In genomic region chr1:23475641-23476040, GRCh38 we compare ENCODE assay signal across 19 cellular contexts. TPM values are rescaled to one million over a fixed set of nuclear protein-coding genes. Genes with fewer than 3 reads are reported as not detected.
DNase-seq lines count a peak whose midpoint lies in the region; ATAC-seq, FAIRE-seq and TF ChIP-seq lines count a peak whose summit lies in the region.
"Had no signal": no experiment of that assay in that cellular context is flagged by ENCODE, and none has a peak within 500 bp of the region (broad histone marks: within the 10 kb centered on the region; RNA-seq: fewer than 3 reads in every experiment).

No MANE protein-coding gene starts in this region.

- intact Hi-C loops in MCF 10A (cut with micrococcal nuclease) (loop anchor here (5.0 kb wide), 2 partner anchors 73 to 133 kb away; partner anchors contain the start of gene HNRNPR), HepG2 (cut with micrococcal nuclease; ENCODE audit: unreplicated experiment) (no loop called here), stomach (cut with DNase I; ENCODE audit: low total_unique reads) (no loop called here)

- no peak overlapping the region for H3K4me3 ChIP-seq in HepG2 (replicated peaks in 1 of 3; ENCODE audit: insufficient read depth in 1 of 3, low read depth in 2 of 3, low read length in 3 of 3)
- no peak overlapping the region for H3K4me3 ChIP-seq in stomach
- H3K4me3 ChIP-seq: BLaER1 treated with 17β-estradiol and CSF1 and Interleukin-3, amounts not matched to agents 10 nM and 100 nM; heart left ventricle; mucosa of descending colon had no signal

- ATAC-seq in HepG2 (no peak), GM21390 (IDR thresholded peaks at IDR 0.05; ENCODE audit: unreplicated experiment) (no peak)
- ATAC-seq: esophagus mucosa, heart left ventricle, mucosa of descending colon had no signal

- peak overlapping the region; percentile 46 for H3K27ac ChIP-seq in 22Rv1
- no peak overlapping the region for H3K27ac ChIP-seq in HepG2 (ENCODE audit: extremely low read length, insufficient read depth, low read length)
- no peak overlapping the region for H3K27ac ChIP-seq in stomach
- H3K27ac ChIP-seq: BLaER1 treated with 17β-estradiol and CSF1 and Interleukin-3, amounts not matched to agents 10 nM and 100 nM had no signal

- TF ChIP-seq POLR2A in HepG2 (IDR thresholded peaks at IDR 0.05; ENCODE audit: insufficient read depth in 1 of 2, low read depth in 2 of 2, low read length in 2 of 2) (no peak), stomach (IDR thresholded peaks at IDR 0.05) (no peak)

- peak overlapping the region; percentile 76 for H3K27ac Mint-ChIP-seq in MCF 10A (ENCODE audit: low read depth, unreplicated experiment)
- H3K27ac Mint-ChIP-seq: immature natural killer cell had no signal

- POLR2A ChIA-PET in MCF 10A (lab: Yijun Ruan, JAX): interaction anchor here (1.6 to 2.0 kb wide), 2 partner anchors 8 to 72 kb away, joined by 7 to 11 read pairs; partner anchors contain the start of gene ASAP3
- POLR2A ChIA-PET in HepG2 (lab: Yijun Ruan, JAX): interaction anchor here (0.9 kb wide), 1 partner anchor 17 kb away, joined by 4 read pairs; no protein-coding TSS in a partner anchor
- POLR2A ChIA-PET in GM10248 (lab: Yijun Ruan, JAX): no interaction called here

- 82% methylated on average over 3 of the region's 3 CpGs for WGBS in HepG2 (ENCODE audit: low lambda C conversion rate)
- 81 to 94% (median 88%) methylated on average over 3 of the region's 3 CpGs for WGBS in stomach, 5 donors

- DNase-seq in NCI-H226 (peak; percentile 56), MCF 10A (ENCODE audit: unreplicated experiment) (no peak), HepG2 (ENCODE audit: low spot score) (no peak), GM10248 (ENCODE audit: extremely low spot score) (no peak), stomach (no peak), frontal cortex (ENCODE audit: low spot score in 2 of 2) (no peak)
- DNase-seq: activated CD4-positive, alpha-beta T cell treated with anti-CD3 and anti-CD28 coated beads for 4 hours; effector CD8-positive, alpha-beta T cell; immature natural killer cell; mucosa of descending colon; NCI-H1436; NCI-H524 treated with DMSO at 0.1 percent for 48 hours had no signal

- H3K4me1 ChIP-seq in HepG2 (ENCODE audit: insufficient read depth, low read length) (peaks cover 83% of the 10 kb centered on the region), stomach (peaks cover 21 to 68% (median 46%) of the 10 kb centered on the region in 4 donors)

- TF ChIP-seq EP300 in HepG2 (IDR thresholded peaks at IDR 0.05; ENCODE audit: low read depth in 2 of 2, low read length in 2 of 2): no peak
- no peak for TF ChIP-seq EP300 in HepG2 (CRISPR knock-in tag; IDR thresholded peaks at IDR 0.05; ENCODE audit: borderline replicate concordance)
- TF ChIP-seq EP300 in stomach (IDR thresholded peaks at IDR 0.05): no peak

- no peak for TF ChIP-seq RAD21 in HepG2 (CRISPR knock-in tag; IDR thresholded peaks at IDR 0.05)

- no peak overlapping the region for H3K4me3 Mint-ChIP-seq in MCF 10A (ENCODE audit: unreplicated experiment)
- H3K4me3 Mint-ChIP-seq: immature natural killer cell had no signal

- peaks cover 57% of the 10 kb centered on the region for H3K79me2 ChIP-seq in HepG2 (ENCODE audit: insufficient read depth, low read length)

- no peak for FAIRE-seq in HepG2 (lab: Jason Lieb, UNC)
- FAIRE-seq in frontal cortex (lab: Jason Lieb, UNC): no peak
- FAIRE-seq: A204.1, GM18507 had no signal

- H3K4me2 ChIP-seq in HepG2 (ENCODE audit: low read depth, low read length): no peak overlapping the region
- H3K4me2 ChIP-seq: BLaER1 treated with 17β-estradiol and CSF1 and Interleukin-3, amounts not matched to agents 10 nM and 100 nM had no signal

- no TSS peak for BruUV-seq in MCF 10A (replicated peaks; lab: Mats Ljungman, UMichigan)
- no TSS peak for BruUV-seq in HepG2 (replicated peaks; lab: Mats Ljungman, UMichigan)

- no peaks in the 10 kb centered on the region for H4K20me1 ChIP-seq in HepG2 (ENCODE audit: insufficient read depth, low read length)

- CTCF ChIA-PET in MCF 10A (lab: Yijun Ruan, JAX): interaction anchor here (1.1 kb wide), 1 partner anchor 22 kb away, joined by 4 read pairs; no protein-coding TSS in a partner anchor
- CTCF ChIA-PET in HepG2 (lab: Yijun Ruan, JAX; ENCODE audit: low intra/inter-chr PET ratio, low total read pairs): no interaction called here
- CTCF ChIA-PET in GM10248 (lab: Yijun Ruan, JAX): no interaction called here

- H3K9me3 ChIP-seq in HepG2 (ENCODE audit: low read length): no peaks in the 10 kb centered on the region
- H3K9me3 ChIP-seq in stomach: no peaks in the 10 kb centered on the region
- H3K9me3 ChIP-seq: BLaER1 treated with 17β-estradiol and CSF1 and Interleukin-3, amounts not matched to agents 10 nM and 100 nM; heart left ventricle; mucosa of descending colon had no signal

- H3K9ac ChIP-seq in HepG2 (ENCODE audit: insufficient read depth, low read depth, low read length): no peak overlapping the region
- H3K9ac ChIP-seq: BLaER1 treated with 17β-estradiol and CSF1 and Interleukin-3, amounts not matched to agents 10 nM and 100 nM had no signal

- no peaks in the 10 kb centered on the region for H3K36me3 Mint-ChIP-seq in MCF 10A (ENCODE audit: insufficient read depth, unreplicated experiment)
- H3K36me3 Mint-ChIP-seq: immature natural killer cell had no signal

- peaks cover 59% of the 10 kb centered on the region for H3K4me1 Mint-ChIP-seq in MCF 10A (ENCODE audit: insufficient read depth, unreplicated experiment)
- H3K4me1 Mint-ChIP-seq: immature natural killer cell had no signal

- H3K27me3 ChIP-seq in HepG2 (ENCODE audit: control insufficient read depth in 1 of 2, insufficient read depth in 2 of 2, low read length in 2 of 2): no peaks in the 10 kb centered on the region
- no peaks in the 10 kb centered on the region for H3K27me3 ChIP-seq in stomach
- H3K27me3 ChIP-seq: BLaER1 treated with 17β-estradiol and CSF1 and Interleukin-3, amounts not matched to agents 10 nM and 100 nM; heart left ventricle had no signal

- H2AFZ ChIP-seq in HepG2 (ENCODE audit: low read length): no peak overlapping the region

- in situ Hi-C loops in HepG2 (cut with HindIII; ENCODE audit: extremely low pct_ligation_motif_present, low pct_unique_long_range_greater_than_20kb): no loop called here

- no peaks in the 10 kb centered on the region for H3K27me3 Mint-ChIP-seq in MCF 10A (ENCODE audit: insufficient read depth, unreplicated experiment)

- H3K9me3 Mint-ChIP-seq in MCF 10A (ENCODE audit: unreplicated experiment): no peaks in the 10 kb centered on the region
- H3K9me3 Mint-ChIP-seq: immature natural killer cell had no signal

- no peaks in the 10 kb centered on the region; a peak in 1 of 5 replicates for H3K36me3 ChIP-seq in HepG2 (replicated peaks in 1 of 2; ENCODE audit: control insufficient read depth in 1 of 2, insufficient read depth in 2 of 2, low read length in 2 of 2)
- H3K36me3 ChIP-seq in stomach: no peaks in the 10 kb centered on the region
- H3K36me3 ChIP-seq: BLaER1 treated with 17β-estradiol and CSF1 and Interleukin-3, amounts not matched to agents 10 nM and 100 nM; heart left ventricle had no signal

- TF ChIP-seq CTCF in 22Rv1 (IDR thresholded peaks at IDR 0.05) (no peak), MCF 10A (IDR thresholded peaks at IDR 0.05; ENCODE audit: unreplicated experiment) (no peak), HepG2 (CRISPR knock-in tag; IDR thresholded peaks at IDR 0.05) (no peak), GM10248 (IDR thresholded peaks at IDR 0.05; ENCODE audit: control extremely low read depth, extremely low read depth, low read depth, missing control alignments) (no peak), stomach (IDR thresholded peaks at IDR 0.05) (no peak)

RNA-seq across cellular contexts. Expression of gene ASAP3, which starts 8.3 kb away (rescaled TPM):
- 11.1 and 11.2 TPM in 2 replicates for total RNA-seq in MCF 10A (2022)
- 28.6 and 37.0 TPM in 2 replicates for total RNA-seq in HepG2 (2016; rRNA removed; fragmentation: Illumina TruSeq; extraction: Trizol)
- total RNA-seq in HepG2 (2016; cell fraction: cytosol; rRNA removed; fragmentation: Illumina TruSeq; extraction: Trizol; ENCODE audit: low read depth): 2.7 and 3.4 TPM in 2 replicates
- 22.9 and 36.7 TPM in 2 replicates for total RNA-seq in HepG2 (2016; cell fraction: insoluble cytoplasmic fraction; rRNA removed; fragmentation: Illumina TruSeq; extraction: Trizol)
- total RNA-seq in HepG2 (2016; cell fraction: membrane; rRNA removed; fragmentation: Illumina TruSeq; extraction: Trizol): 11.2 and 12.2 TPM in 2 replicates
- 38.3 and 42.3 TPM in 2 replicates for total RNA-seq in HepG2 (2016; cell fraction: nucleus; rRNA removed; fragmentation: Illumina TruSeq; extraction: Trizol)
- polyA plus RNA-seq in HepG2 (2011; rRNA removed): 32.6 and 39.4 TPM in 2 replicates
- polyA plus RNA-seq in HepG2 (2011; cell fraction: cytosol; rRNA removed): 15.0 and 17.0 TPM in 2 replicates
- polyA plus RNA-seq in HepG2 (2011; cell fraction: nucleus; rRNA removed): 159 and 182 TPM in 2 replicates
- polyA plus RNA-seq in HepG2 (2012): 11.8 and 19.4 TPM in 2 replicates
- polyA plus RNA-seq in HepG2 (2016; cell fraction: cytosol; fragmentation: Illumina TruSeq; extraction: Trizol; ENCODE audit: low read depth): 1.9 and 2.7 TPM in 2 replicates
- polyA plus RNA-seq in HepG2 (2016; cell fraction: insoluble cytoplasmic fraction; fragmentation: Illumina TruSeq; extraction: Trizol; ENCODE audit: low read depth): 17.8 and 23.3 TPM in 2 replicates
- 5.9 and 6.1 TPM in 2 replicates for polyA plus RNA-seq in HepG2 (2016; cell fraction: membrane; fragmentation: Illumina TruSeq; extraction: Trizol; ENCODE audit: low read depth)
- polyA plus RNA-seq in HepG2 (2016; cell fraction: nucleus; fragmentation: Illumina TruSeq; extraction: Trizol; ENCODE audit: insufficient read depth, low read depth): 81.5 and 89.0 TPM in 2 replicates
- 8.3 and 44.4 TPM in 2 replicates for polyA minus RNA-seq in HepG2 (2011; rRNA and poly(A)+ RNA removed; ENCODE audit: low replicate concordance)
- polyA minus RNA-seq in HepG2 (2011; cell fraction: cytosol; rRNA and poly(A)+ RNA removed): 11.9 and 18.9 TPM in 2 replicates
- polyA minus RNA-seq in HepG2 (2011; cell fraction: nucleus; rRNA and poly(A)+ RNA removed): 19.4 and 24.2 TPM in 2 replicates
- total RNA-seq in stomach: 100 to 1,000 TPM in 1 of 5 donors, 10 to 100 TPM in 4; 29.2 to 228 (median 45.5) TPM
- 10 to 100 TPM; 24.9 to 27.7 (median 25.1) TPM for polyA plus RNA-seq in stomach
- total RNA-seq in frontal cortex: 7.7 TPM
- polyA plus RNA-seq: immature natural killer cell had no signal

RNA-seq across cellular contexts. Expression of gene TCEA3, which starts 51.1 kb away (rescaled TPM):
- total RNA-seq in MCF 10A (2022): 0.49 and 1.5 TPM in 2 replicates
- total RNA-seq in HepG2 (2016; rRNA removed; fragmentation: Illumina TruSeq; extraction: Trizol): 81.5 and 84.6 TPM in 2 replicates
- total RNA-seq in HepG2 (2016; cell fraction: cytosol; rRNA removed; fragmentation: Illumina TruSeq; extraction: Trizol; ENCODE audit: low read depth): 62.6 and 67.5 TPM in 2 replicates
- total RNA-seq in HepG2 (2016; cell fraction: insoluble cytoplasmic fraction; rRNA removed; fragmentation: Illumina TruSeq; extraction: Trizol): 77.6 and 83.3 TPM in 2 replicates
- 58.1 and 63.2 TPM in 2 replicates for total RNA-seq in HepG2 (2016; cell fraction: membrane; rRNA removed; fragmentation: Illumina TruSeq; extraction: Trizol)
- 55.6 and 64.4 TPM in 2 replicates for total RNA-seq in HepG2 (2016; cell fraction: nucleus; rRNA removed; fragmentation: Illumina TruSeq; extraction: Trizol)
- polyA plus RNA-seq in HepG2 (2011; rRNA removed): 55.5 and 57.9 TPM in 2 replicates
- 41.6 and 53.2 TPM in 2 replicates for polyA plus RNA-seq in HepG2 (2011; cell fraction: cytosol; rRNA removed)
- 94.8 and 103 TPM in 2 replicates for polyA plus RNA-seq in HepG2 (2011; cell fraction: nucleus; rRNA removed)
- 43.1 and 68.0 TPM in 2 replicates for polyA plus RNA-seq in HepG2 (2012)
- polyA plus RNA-seq in HepG2 (2016; cell fraction: cytosol; fragmentation: Illumina TruSeq; extraction: Trizol; ENCODE audit: low read depth): 77.6 and 80.8 TPM in 2 replicates
- 107 and 119 TPM in 2 replicates for polyA plus RNA-seq in HepG2 (2016; cell fraction: insoluble cytoplasmic fraction; fragmentation: Illumina TruSeq; extraction: Trizol; ENCODE audit: low read depth)
- polyA plus RNA-seq in HepG2 (2016; cell fraction: membrane; fragmentation: Illumina TruSeq; extraction: Trizol; ENCODE audit: low read depth): 67.2 and 70.2 TPM in 2 replicates
- polyA plus RNA-seq in HepG2 (2016; cell fraction: nucleus; fragmentation: Illumina TruSeq; extraction: Trizol; ENCODE audit: insufficient read depth, low read depth): 133 and 140 TPM in 2 replicates
- polyA minus RNA-seq in HepG2 (2011; rRNA and poly(A)+ RNA removed; ENCODE audit: low replicate concordance): 2.4 and 21.3 TPM in 2 replicates
- 14.4 and 14.5 TPM in 2 replicates for polyA minus RNA-seq in HepG2 (2011; cell fraction: cytosol; rRNA and poly(A)+ RNA removed)
- 28.3 and 31.7 TPM in 2 replicates for polyA minus RNA-seq in HepG2 (2011; cell fraction: nucleus; rRNA and poly(A)+ RNA removed)
- 100 to 1,000 TPM in 2 of 5 donors, 10 to 100 TPM in 3; 44.9 to 155 (median 91.1) TPM for total RNA-seq in stomach
- polyA plus RNA-seq in stomach: 100 to 1,000 TPM in 1 of 3 donors, 10 to 100 TPM in 2; 44.1 to 133 (median 75.6) TPM
- total RNA-seq in frontal cortex: 2.0 TPM

RNA-seq across cellular contexts. Expression of gene E2F2, which starts 55.4 kb away (rescaled TPM):
- total RNA-seq in MCF 10A (2022): 0.32 and 0.89 TPM in 2 replicates
- 5.7 and 6.6 TPM in 2 replicates for total RNA-seq in HepG2 (2016; rRNA removed; fragmentation: Illumina TruSeq; extraction: Trizol)
- 1.1 and 1.3 TPM in 2 replicates for total RNA-seq in HepG2 (2016; cell fraction: cytosol; rRNA removed; fragmentation: Illumina TruSeq; extraction: Trizol; ENCODE audit: low read depth)
- 4.9 and 6.0 TPM in 2 replicates for total RNA-seq in HepG2 (2016; cell fraction: insoluble cytoplasmic fraction; rRNA removed; fragmentation: Illumina TruSeq; extraction: Trizol)
- total RNA-seq in HepG2 (2016; cell fraction: membrane; rRNA removed; fragmentation: Illumina TruSeq; extraction: Trizol): 2.6 TPM in 2 replicates
- 5.1 and 7.1 TPM in 2 replicates for total RNA-seq in HepG2 (2016; cell fraction: nucleus; rRNA removed; fragmentation: Illumina TruSeq; extraction: Trizol)
- 0.50 and 0.65 TPM in 2 replicates for polyA plus RNA-seq in HepG2 (2011; rRNA removed)
- 0.29 and 0.35 TPM in 2 replicates for polyA plus RNA-seq in HepG2 (2011; cell fraction: cytosol; rRNA removed)
- 1.9 TPM in 2 replicates for polyA plus RNA-seq in HepG2 (2011; cell fraction: nucleus; rRNA removed)
- polyA plus RNA-seq in HepG2 (2012): 0.63 and 1.4 TPM in 2 replicates
- 0.24 and 0.26 TPM in 2 replicates for polyA plus RNA-seq in HepG2 (2016; cell fraction: cytosol; fragmentation: Illumina TruSeq; extraction: Trizol; ENCODE audit: low read depth)
- 3.4 and 4.2 TPM in 2 replicates for polyA plus RNA-seq in HepG2 (2016; cell fraction: insoluble cytoplasmic fraction; fragmentation: Illumina TruSeq; extraction: Trizol; ENCODE audit: low read depth)
- 0.62 and 0.69 TPM in 2 replicates for polyA plus RNA-seq in HepG2 (2016; cell fraction: membrane; fragmentation: Illumina TruSeq; extraction: Trizol; ENCODE audit: low read depth)
- polyA plus RNA-seq in HepG2 (2016; cell fraction: nucleus; fragmentation: Illumina TruSeq; extraction: Trizol; ENCODE audit: insufficient read depth, low read depth): 12.8 and 14.2 TPM in 2 replicates
- polyA minus RNA-seq in HepG2 (2011; rRNA and poly(A)+ RNA removed; ENCODE audit: low replicate concordance): 1.8 and 19.5 TPM in 2 replicates
- 0.79 and 1.1 TPM in 2 replicates for polyA minus RNA-seq in HepG2 (2011; cell fraction: cytosol; rRNA and poly(A)+ RNA removed)
- polyA minus RNA-seq in HepG2 (2011; cell fraction: nucleus; rRNA and poly(A)+ RNA removed): 0.87 and 1.3 TPM in 2 replicates
- total RNA-seq in stomach: 10 to 100 TPM in 1 of 5 donors, 1 to 10 TPM in 3, under 1 TPM in 1; 0.58 to 27.8 (median 3.5) TPM
- 1 to 10 TPM in 1 of 3 donors, under 1 TPM in 2; 0.61 to 3.2 (median 0.87) TPM for polyA plus RNA-seq in stomach
- total RNA-seq in frontal cortex: 1.2 TPM

Comparison
In these comparisons a context has a peak if more than half of its experiments do, and no peak if none do; other contexts are left out.
1. RNA of gene TCEA3, which starts 51.1 kb away (total RNA-seq): 44.9 to 155 TPM in stomach and 55.6 to 84.6 TPM in HepG2; 2.0 TPM in frontal cortex (single experiment) and 0.49 to 1.5 TPM in MCF 10A; every median in the first group is over 10 times any median in the second.